Comparison of ENCODE assay signal across 13 cellular contexts in genomic region chr3:111692593-111693552, GRCh38. TPM values are rescaled to one million over a fixed set of nuclear protein-coding genes. Genes with fewer than 3 reads are reported as not detected.
A peak's percentile ranks its signal among the peaks of the same experiment; 100 is the strongest.
DNase-seq lines count a peak whose midpoint lies in the region; ATAC-seq and TF ChIP-seq lines count a peak whose summit lies in the region.
"Had no signal": no experiment of that assay in that cellular context is flagged by ENCODE, and none has a peak within 500 bp of the region (broad histone marks: within the 10 kb centered on the region; RNA-seq: fewer than 3 reads in every experiment).

No MANE protein-coding gene starts in this region.

- ATAC-seq in GM18519 (IDR thresholded peaks at IDR 0.05; ENCODE audit: low FRiP score, unreplicated experiment) (peak; percentile 36), GM21526 (IDR thresholded peaks at IDR 0.05; ENCODE audit: low FRiP score, unreplicated experiment) (peak; percentile 48), HG03280 (IDR thresholded peaks at IDR 0.05; ENCODE audit: unreplicated experiment) (peak; percentile 53), left colon (peak; percentile 54)
- ATAC-seq: naive thymus-derived CD8-positive, alpha-beta T cell had no signal

- no peak overlapping the region for H3K4me3 ChIP-seq in coronary artery
- H3K4me3 ChIP-seq: sigmoid colon, thoracic aorta had no signal

- DNase-seq in left colon (no peak), dedifferentiated amniotic fluid mesenchymal stem cell (ENCODE audit: extremely low spot score) (no peak), iPS-NIHi7 (ENCODE audit: extremely low spot score) (no peak), amniotic stem cell (lab: John Stamatoyannopoulos, UW) (no peak), coronary artery (ENCODE audit: low spot score) (no peak)
- DNase-seq: naive thymus-derived CD8-positive, alpha-beta T cell; NCI-H1105; NCI-H526 treated with DMSO at 0.1 percent for 48 hours; sigmoid colon had no signal

- no peak for TF ChIP-seq CTCF in coronary artery (IDR thresholded peaks at IDR 0.05)

- H3K27ac ChIP-seq in coronary artery: no peak overlapping the region
- H3K27ac ChIP-seq: sigmoid colon, thoracic aorta had no signal

- intact Hi-C loops in left colon (cut with DNase I, micrococcal nuclease): no loop called here

RNA-seq across cellular contexts. Expression of gene PLCXD2, which starts 18.4 kb away (rescaled TPM):
- total RNA-seq in left colon: 1 to 10 TPM; 6.9 to 7.8 TPM
